Comparison of ENCODE assay signal across 1 cellular context in the genomic region with DNA sequence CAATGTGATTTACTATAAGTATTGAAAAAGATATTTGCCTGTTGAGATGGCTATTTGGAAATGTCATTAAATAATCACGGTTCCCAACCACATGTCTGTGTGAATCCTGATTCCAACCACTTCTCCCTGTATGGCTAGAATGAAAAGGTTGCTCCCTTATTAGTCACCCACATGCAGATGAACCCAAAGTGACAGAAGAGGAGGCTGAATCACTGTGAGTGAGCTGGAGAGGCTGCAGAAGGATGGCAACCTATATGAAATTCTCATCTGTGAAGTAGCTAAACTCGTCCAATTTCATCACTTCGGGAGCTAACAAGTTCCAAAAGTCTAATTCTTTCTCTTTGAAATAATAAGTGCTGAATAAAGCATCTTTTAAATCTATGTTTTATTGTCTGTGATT.
TF ChIP-seq lines count a peak whose summit lies in the region.

No MANE protein-coding gene starts in this region.

TF ChIP-seq in GM23338, 12 proteins besides CTCF, POLR2A, EP300 and RAD21 (continued from another document):
- TF ChIP-seq, protein P1, sequence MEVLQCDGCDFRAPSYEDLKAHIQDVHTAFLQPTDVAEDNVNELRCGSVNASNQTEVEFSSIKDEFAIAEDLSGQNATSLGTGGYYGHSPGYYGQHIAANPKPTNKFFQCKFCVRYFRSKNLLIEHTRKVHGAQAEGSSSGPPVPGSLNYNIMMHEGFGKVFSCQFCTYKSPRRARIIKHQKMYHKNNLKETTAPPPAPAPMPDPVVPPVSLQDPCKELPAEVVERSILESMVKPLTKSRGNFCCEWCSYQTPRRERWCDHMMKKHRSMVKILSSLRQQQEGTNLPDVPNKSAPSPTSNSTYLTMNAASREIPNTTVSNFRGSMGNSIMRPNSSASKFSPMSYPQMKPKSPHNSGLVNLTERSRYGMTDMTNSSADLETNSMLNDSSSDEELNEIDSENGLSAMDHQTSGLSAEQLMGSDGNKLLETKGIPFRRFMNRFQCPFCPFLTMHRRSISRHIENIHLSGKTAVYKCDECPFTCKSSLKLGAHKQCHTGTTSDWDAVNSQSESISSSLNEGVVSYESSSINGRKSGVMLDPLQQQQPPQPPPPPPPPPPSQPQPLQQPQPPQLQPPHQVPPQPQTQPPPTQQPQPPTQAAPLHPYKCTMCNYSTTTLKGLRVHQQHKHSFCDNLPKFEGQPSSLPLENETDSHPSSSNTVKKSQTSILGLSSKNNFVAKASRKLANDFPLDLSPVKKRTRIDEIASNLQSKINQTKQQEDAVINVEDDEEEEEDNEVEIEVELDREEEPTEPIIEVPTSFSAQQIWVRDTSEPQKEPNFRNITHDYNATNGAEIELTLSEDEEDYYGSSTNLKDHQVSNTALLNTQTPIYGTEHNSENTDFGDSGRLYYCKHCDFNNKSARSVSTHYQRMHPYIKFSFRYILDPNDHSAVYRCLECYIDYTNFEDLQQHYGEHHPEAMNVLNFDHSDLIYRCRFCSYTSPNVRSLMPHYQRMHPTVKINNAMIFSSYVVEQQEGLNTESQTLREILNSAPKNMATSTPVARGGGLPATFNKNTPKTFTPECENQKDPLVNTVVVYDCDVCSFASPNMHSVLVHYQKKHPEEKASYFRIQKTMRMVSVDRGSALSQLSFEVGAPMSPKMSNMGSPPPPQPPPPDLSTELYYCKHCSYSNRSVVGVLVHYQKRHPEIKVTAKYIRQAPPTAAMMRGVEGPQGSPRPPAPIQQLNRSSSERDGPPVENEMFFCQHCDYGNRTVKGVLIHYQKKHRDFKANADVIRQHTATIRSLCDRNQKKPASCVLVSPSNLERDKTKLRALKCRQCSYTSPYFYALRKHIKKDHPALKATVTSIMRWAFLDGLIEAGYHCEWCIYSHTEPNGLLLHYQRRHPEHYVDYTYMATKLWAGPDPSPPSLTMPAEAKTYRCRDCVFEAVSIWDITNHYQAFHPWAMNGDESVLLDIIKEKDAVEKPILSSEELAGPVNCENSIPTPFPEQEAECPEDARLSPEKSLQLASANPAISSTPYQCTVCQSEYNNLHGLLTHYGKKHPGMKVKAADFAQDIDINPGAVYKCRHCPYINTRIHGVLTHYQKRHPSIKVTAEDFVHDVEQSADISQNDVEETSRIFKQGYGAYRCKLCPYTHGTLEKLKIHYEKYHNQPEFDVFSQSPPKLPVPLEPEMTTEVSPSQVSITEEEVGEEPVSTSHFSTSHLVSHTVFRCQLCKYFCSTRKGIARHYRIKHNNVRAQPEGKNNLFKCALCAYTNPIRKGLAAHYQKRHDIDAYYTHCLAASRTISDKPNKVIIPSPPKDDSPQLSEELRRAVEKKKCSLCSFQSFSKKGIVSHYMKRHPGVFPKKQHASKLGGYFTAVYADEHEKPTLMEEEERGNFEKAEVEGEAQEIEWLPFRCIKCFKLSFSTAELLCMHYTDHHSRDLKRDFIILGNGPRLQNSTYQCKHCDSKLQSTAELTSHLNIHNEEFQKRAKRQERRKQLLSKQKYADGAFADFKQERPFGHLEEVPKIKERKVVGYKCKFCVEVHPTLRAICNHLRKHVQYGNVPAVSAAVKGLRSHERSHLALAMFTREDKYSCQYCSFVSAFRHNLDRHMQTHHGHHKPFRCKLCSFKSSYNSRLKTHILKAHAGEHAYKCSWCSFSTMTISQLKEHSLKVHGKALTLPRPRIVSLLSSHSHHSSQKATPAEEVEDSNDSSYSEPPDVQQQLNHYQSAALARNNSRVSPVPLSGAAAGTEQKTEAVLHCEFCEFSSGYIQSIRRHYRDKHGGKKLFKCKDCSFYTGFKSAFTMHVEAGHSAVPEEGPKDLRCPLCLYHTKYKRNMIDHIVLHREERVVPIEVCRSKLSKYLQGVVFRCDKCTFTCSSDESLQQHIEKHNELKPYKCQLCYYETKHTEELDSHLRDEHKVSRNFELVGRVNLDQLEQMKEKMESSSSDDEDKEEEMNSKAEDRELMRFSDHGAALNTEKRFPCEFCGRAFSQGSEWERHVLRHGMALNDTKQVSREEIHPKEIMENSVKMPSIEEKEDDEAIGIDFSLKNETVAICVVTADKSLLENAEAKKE (CRISPR knock-in tag; IDR thresholded peaks at IDR 0.05) = no peak
- TF ChIP-seq EZH2 (IDR thresholded peaks at IDR 0.05; ENCODE audit: low read depth, unreplicated experiment) (no peak), POLR2AphosphoS5 (IDR thresholded peaks at IDR 0.05; ENCODE audit: low read depth) (no peak), STAT1 (IDR thresholded peaks at IDR 0.05; ENCODE audit: unreplicated experiment) (no peak), ZNF114 (CRISPR knock-in tag; IDR thresholded peaks at IDR 0.05) (no peak)
- TF ChIP-seq, protein P2, sequence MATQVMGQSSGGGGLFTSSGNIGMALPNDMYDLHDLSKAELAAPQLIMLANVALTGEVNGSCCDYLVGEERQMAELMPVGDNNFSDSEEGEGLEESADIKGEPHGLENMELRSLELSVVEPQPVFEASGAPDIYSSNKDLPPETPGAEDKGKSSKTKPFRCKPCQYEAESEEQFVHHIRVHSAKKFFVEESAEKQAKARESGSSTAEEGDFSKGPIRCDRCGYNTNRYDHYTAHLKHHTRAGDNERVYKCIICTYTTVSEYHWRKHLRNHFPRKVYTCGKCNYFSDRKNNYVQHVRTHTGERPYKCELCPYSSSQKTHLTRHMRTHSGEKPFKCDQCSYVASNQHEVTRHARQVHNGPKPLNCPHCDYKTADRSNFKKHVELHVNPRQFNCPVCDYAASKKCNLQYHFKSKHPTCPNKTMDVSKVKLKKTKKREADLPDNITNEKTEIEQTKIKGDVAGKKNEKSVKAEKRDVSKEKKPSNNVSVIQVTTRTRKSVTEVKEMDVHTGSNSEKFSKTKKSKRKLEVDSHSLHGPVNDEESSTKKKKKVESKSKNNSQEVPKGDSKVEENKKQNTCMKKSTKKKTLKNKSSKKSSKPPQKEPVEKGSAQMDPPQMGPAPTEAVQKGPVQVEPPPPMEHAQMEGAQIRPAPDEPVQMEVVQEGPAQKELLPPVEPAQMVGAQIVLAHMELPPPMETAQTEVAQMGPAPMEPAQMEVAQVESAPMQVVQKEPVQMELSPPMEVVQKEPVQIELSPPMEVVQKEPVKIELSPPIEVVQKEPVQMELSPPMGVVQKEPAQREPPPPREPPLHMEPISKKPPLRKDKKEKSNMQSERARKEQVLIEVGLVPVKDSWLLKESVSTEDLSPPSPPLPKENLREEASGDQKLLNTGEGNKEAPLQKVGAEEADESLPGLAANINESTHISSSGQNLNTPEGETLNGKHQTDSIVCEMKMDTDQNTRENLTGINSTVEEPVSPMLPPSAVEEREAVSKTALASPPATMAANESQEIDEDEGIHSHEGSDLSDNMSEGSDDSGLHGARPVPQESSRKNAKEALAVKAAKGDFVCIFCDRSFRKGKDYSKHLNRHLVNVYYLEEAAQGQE (IDR thresholded peaks at IDR 0.05; ENCODE audit: unreplicated experiment) = no peak
- TF ChIP-seq, protein P3, sequence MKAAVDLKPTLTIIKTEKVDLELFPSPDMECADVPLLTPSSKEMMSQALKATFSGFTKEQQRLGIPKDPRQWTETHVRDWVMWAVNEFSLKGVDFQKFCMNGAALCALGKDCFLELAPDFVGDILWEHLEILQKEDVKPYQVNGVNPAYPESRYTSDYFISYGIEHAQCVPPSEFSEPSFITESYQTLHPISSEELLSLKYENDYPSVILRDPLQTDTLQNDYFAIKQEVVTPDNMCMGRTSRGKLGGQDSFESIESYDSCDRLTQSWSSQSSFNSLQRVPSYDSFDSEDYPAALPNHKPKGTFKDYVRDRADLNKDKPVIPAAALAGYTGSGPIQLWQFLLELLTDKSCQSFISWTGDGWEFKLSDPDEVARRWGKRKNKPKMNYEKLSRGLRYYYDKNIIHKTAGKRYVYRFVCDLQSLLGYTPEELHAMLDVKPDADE (IDR thresholded peaks at IDR 0.05) = no peak
